In the genomic region with DNA sequence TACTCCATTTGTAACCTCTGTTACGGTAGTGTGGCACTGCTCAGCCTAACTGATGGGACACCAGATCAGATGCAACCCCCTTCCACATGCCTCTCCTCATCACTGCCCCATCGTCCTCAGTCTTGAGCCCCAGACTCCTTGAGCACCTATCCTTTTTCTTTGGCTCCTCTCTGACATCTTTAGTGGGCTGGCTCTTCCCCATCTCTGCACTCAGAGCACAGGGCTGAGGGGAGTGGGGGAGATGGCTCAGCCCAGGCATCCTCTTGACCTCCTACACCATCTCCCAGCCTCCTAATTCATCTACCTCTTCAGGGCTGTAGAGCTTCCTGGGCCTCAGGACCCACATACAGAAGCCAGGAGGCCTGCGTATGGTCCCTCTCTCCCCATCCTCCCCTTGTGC, we compare ENCODE assay signal across 1 cellular context.
TF ChIP-seq lines count a peak whose summit lies in the region.

No MANE protein-coding gene starts in this region.

TF ChIP-seq in IMR-90, 13 proteins besides CTCF, POLR2A, EP300 and RAD21:
- TF ChIP-seq CHD1 (IDR thresholded peaks at IDR 0.05; ENCODE audit: low read depth, low read length) (no peak), BHLHE40 (IDR thresholded peaks at IDR 0.05; ENCODE audit: low read depth, low read length) (no peak), ELK1 (IDR thresholded peaks at IDR 0.05; ENCODE audit: borderline replicate concordance, low read depth, low read length) (no peak), MXI1 (IDR thresholded peaks at IDR 0.05; ENCODE audit: borderline replicate concordance, low read depth, low read length) (no peak), FOS (IDR thresholded peaks at IDR 0.05; ENCODE audit: low read depth, low read length) (no peak), MAFK (IDR thresholded peaks at IDR 0.05; ENCODE audit: low read depth, low read length) (no peak), RCOR1 (IDR thresholded peaks at IDR 0.05; ENCODE audit: insufficient replicate concordance, low read length) (no peak), CEBPB (IDR thresholded peaks at IDR 0.05; ENCODE audit: low read depth, low read length) (no peak), NFE2L2 (IDR thresholded peaks at IDR 0.05; ENCODE audit: low read depth, low read length) (no peak), MAZ (IDR thresholded peaks at IDR 0.05; ENCODE audit: borderline replicate concordance, low read depth, low read length) (no peak), RFX5 (IDR thresholded peaks at IDR 0.05; ENCODE audit: low read depth, low read length) (no peak), SMC3 (IDR thresholded peaks at IDR 0.05; ENCODE audit: low read depth, low read length) (no peak)
- TF ChIP-seq, protein P1, sequence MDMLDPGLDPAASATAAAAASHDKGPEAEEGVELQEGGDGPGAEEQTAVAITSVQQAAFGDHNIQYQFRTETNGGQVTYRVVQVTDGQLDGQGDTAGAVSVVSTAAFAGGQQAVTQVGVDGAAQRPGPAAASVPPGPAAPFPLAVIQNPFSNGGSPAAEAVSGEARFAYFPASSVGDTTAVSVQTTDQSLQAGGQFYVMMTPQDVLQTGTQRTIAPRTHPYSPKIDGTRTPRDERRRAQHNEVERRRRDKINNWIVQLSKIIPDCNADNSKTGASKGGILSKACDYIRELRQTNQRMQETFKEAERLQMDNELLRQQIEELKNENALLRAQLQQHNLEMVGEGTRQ (IDR thresholded peaks at IDR 0.05; ENCODE audit: low read depth, low read length): no peak
